In genomic region chr2:230913406-230913805, GRCh38 we compare ENCODE assay signal across 8 cellular contexts. TPM values are rescaled to one million over a fixed set of nuclear protein-coding genes. Genes with fewer than 3 reads are reported as not detected.
A peak's percentile ranks its signal among the peaks of the same experiment; 100 is the strongest.
DNase-seq lines count a peak whose midpoint lies in the region; ATAC-seq, FAIRE-seq and TF ChIP-seq lines count a peak whose summit lies in the region.

No MANE protein-coding gene starts in this region.

- no peak overlapping the region for H3K9ac ChIP-seq in HepG2 (ENCODE audit: insufficient read depth, low read depth, low read length)

- H3K27me3 ChIP-seq in HepG2 (ENCODE audit: control insufficient read depth in 1 of 2, insufficient read depth in 2 of 2, low read length in 2 of 2) = peaks cover 8 to 45% of the 10 kb centered on the region in 2 experiments; a peak in 4 of 5 replicates

- H3K9me3 ChIP-seq in HepG2 (ENCODE audit: low read length) = no peaks in the 10 kb centered on the region

- H3K36me3 ChIP-seq in HepG2 (replicated peaks in 1 of 2; ENCODE audit: control insufficient read depth in 1 of 2, insufficient read depth in 2 of 2, low read length in 2 of 2) = no peaks in the 10 kb centered on the region

- no peaks in the 10 kb centered on the region for H4K20me1 ChIP-seq in HepG2 (ENCODE audit: insufficient read depth, low read length)

- no peak overlapping the region for H3K4me3 ChIP-seq in HepG2 (replicated peaks in 1 of 3; ENCODE audit: insufficient read depth in 1 of 3, low read depth in 2 of 3, low read length in 3 of 3)

- TF ChIP-seq RAD21 in HepG2 (CRISPR knock-in tag; IDR thresholded peaks at IDR 0.05) = no peak

- in situ Hi-C loops in HepG2 (cut with HindIII; ENCODE audit: extremely low pct_ligation_motif_present, low pct_unique_long_range_greater_than_20kb) = no loop called here

- 88% methylated on average over 2 of the region's 2 CpGs for WGBS in HepG2 (ENCODE audit: low lambda C conversion rate)

- no peak for FAIRE-seq in HepG2 (lab: Jason Lieb, UNC)

- ATAC-seq in HG02642 (IDR thresholded peaks at IDR 0.05; ENCODE audit: poor library complexity, unreplicated experiment) (peak; percentile 51), HepG2 (peak; percentile 67), HG03378 (IDR thresholded peaks at IDR 0.05; ENCODE audit: unreplicated experiment) (no peak)

- H3K79me2 ChIP-seq in HepG2 (ENCODE audit: insufficient read depth, low read length) = no peaks in the 10 kb centered on the region

- no TSS peak for BruUV-seq in HepG2 (replicated peaks; lab: Mats Ljungman, UMichigan)

- H3K4me1 ChIP-seq in HepG2 (ENCODE audit: insufficient read depth, low read length) = peaks cover 3% of the 10 kb centered on the region; the same call in 1 of the 2 replicates

- intact Hi-C loops in HepG2 (cut with micrococcal nuclease; ENCODE audit: unreplicated experiment) = no loop called here

- peak; percentile 50 for TF ChIP-seq CTCF in HepG2 (CRISPR knock-in tag; IDR thresholded peaks at IDR 0.05)

- no peak for TF ChIP-seq POLR2A in HepG2 (IDR thresholded peaks at IDR 0.05; ENCODE audit: insufficient read depth in 1 of 2, low read depth in 2 of 2, low read length in 2 of 2)

- CTCF ChIA-PET in HepG2 (lab: Yijun Ruan, JAX; ENCODE audit: low intra/inter-chr PET ratio, low total read pairs) = interaction anchor here (1.4 to 1.5 kb wide), 2 partner anchors 12 to 66 kb away, joined by 5 to 7 read pairs; no protein-coding TSS in a partner anchor

- POLR2A ChIA-PET in HepG2 (lab: Yijun Ruan, JAX) = no interaction called here

- DNase-seq in DMS 273 treated with DMSO at 0.1 percent for 48 hours (lab: John Stamatoyannopoulos, UW) = peak; percentile 23
- peak; percentile 21 for DNase-seq in activated CD8-positive, alpha-beta memory T cell treated with anti-CD3 and anti-CD28 coated beads, Interleukin-2, amount 50 U/mL, for 4 hours
- peak; percentile 40 for DNase-seq in HepG2 (ENCODE audit: low spot score)
- DNase-seq in dedifferentiated amniotic fluid mesenchymal stem cell (ENCODE audit: extremely low spot score) = no peak
- DNase-seq in putamen (ENCODE audit: low spot score) = no peak
- DNase-seq in DMS79 treated with DMSO at 0.1 percent for 48 hours (lab: John Stamatoyannopoulos, UW) = no peak

- TF ChIP-seq EP300 in HepG2 (IDR thresholded peaks at IDR 0.05; ENCODE audit: low read depth in 2 of 2, low read length in 2 of 2) (no peak), HepG2 (CRISPR knock-in tag; IDR thresholded peaks at IDR 0.05; ENCODE audit: borderline replicate concordance) (no peak)

- no peak overlapping the region for H2AFZ ChIP-seq in HepG2 (ENCODE audit: low read length)

- H3K4me2 ChIP-seq in HepG2 (ENCODE audit: low read depth, low read length) = no peak overlapping the region

- no peak overlapping the region for H3K27ac ChIP-seq in HepG2 (ENCODE audit: extremely low read length, insufficient read depth, low read length)

TF ChIP-seq in HepG2, 621 proteins besides CTCF, POLR2A, EP300 and RAD21:
- peak; percentile 52 for TF ChIP-seq STAG1 (CRISPR knock-in tag; IDR thresholded peaks at IDR 0.05)
- no peak for TF ChIP-seq MAFF (IDR thresholded peaks at IDR 0.05; ENCODE audit: low read depth, low read length)
- no peak for TF ChIP-seq SKI (IDR thresholded peaks at IDR 0.05; ENCODE audit: partially characterized antibody)
- no peak for TF ChIP-seq SAFB2 (CRISPR knock-in tag; IDR thresholded peaks at IDR 0.05; ENCODE audit: borderline replicate concordance, low read depth)
TF ChIP-seq in HepG2: peak in this region for 1.

RNA-seq across cellular contexts. Expression of gene GPR55, which starts 11.6 kb away (rescaled TPM):
- total RNA-seq in HepG2 (2016; rRNA removed; fragmentation: Illumina TruSeq; extraction: Trizol) = not detected in 2 replicates
- not detected in 2 replicates for total RNA-seq in HepG2 (2016; cell fraction: cytosol; rRNA removed; fragmentation: Illumina TruSeq; extraction: Trizol; ENCODE audit: low read depth)
- 0.04 TPM in 1 of 2 replicates, not detected in the other for total RNA-seq in HepG2 (2016; cell fraction: insoluble cytoplasmic fraction; rRNA removed; fragmentation: Illumina TruSeq; extraction: Trizol)
- not detected in 2 replicates for total RNA-seq in HepG2 (2016; cell fraction: membrane; rRNA removed; fragmentation: Illumina TruSeq; extraction: Trizol)
- total RNA-seq in HepG2 (2016; cell fraction: nucleus; rRNA removed; fragmentation: Illumina TruSeq; extraction: Trizol) = not detected in 2 replicates
- not detected in 2 replicates for polyA plus RNA-seq in HepG2 (2011; rRNA removed)
- 0.04 TPM in 1 of 2 replicates, not detected in the other for polyA plus RNA-seq in HepG2 (2011; cell fraction: cytosol; rRNA removed)
- 0.05 and 0.06 TPM in 2 replicates for polyA plus RNA-seq in HepG2 (2011; cell fraction: nucleus; rRNA removed)
- not detected in 2 replicates for polyA plus RNA-seq in HepG2 (2012)
- polyA plus RNA-seq in HepG2 (2016; cell fraction: cytosol; fragmentation: Illumina TruSeq; extraction: Trizol; ENCODE audit: low read depth) = not detected in 2 replicates
- not detected in 2 replicates for polyA plus RNA-seq in HepG2 (2016; cell fraction: insoluble cytoplasmic fraction; fragmentation: Illumina TruSeq; extraction: Trizol; ENCODE audit: low read depth)
- polyA plus RNA-seq in HepG2 (2016; cell fraction: membrane; fragmentation: Illumina TruSeq; extraction: Trizol; ENCODE audit: low read depth) = not detected in 2 replicates
- polyA plus RNA-seq in HepG2 (2016; cell fraction: nucleus; fragmentation: Illumina TruSeq; extraction: Trizol; ENCODE audit: insufficient read depth, low read depth) = 0.18 TPM in 1 of 2 replicates, not detected in the other
- 0.09 and 0.14 TPM in 2 replicates for polyA minus RNA-seq in HepG2 (2011; rRNA and poly(A)+ RNA removed; ENCODE audit: low replicate concordance)
- not detected in 2 replicates for polyA minus RNA-seq in HepG2 (2011; cell fraction: cytosol; rRNA and poly(A)+ RNA removed)
- polyA minus RNA-seq in HepG2 (2011; cell fraction: nucleus; rRNA and poly(A)+ RNA removed) = not detected in 2 replicates

RNA-seq across cellular contexts. Expression of gene ITM2C, which starts 48.7 kb away (rescaled TPM):
- 40.7 and 70.5 TPM in 2 replicates for total RNA-seq in HepG2 (2016; rRNA removed; fragmentation: Illumina TruSeq; extraction: Trizol)
- total RNA-seq in HepG2 (2016; cell fraction: cytosol; rRNA removed; fragmentation: Illumina TruSeq; extraction: Trizol; ENCODE audit: low read depth) = 13.6 and 14.1 TPM in 2 replicates
- 40.7 and 74.0 TPM in 2 replicates for total RNA-seq in HepG2 (2016; cell fraction: insoluble cytoplasmic fraction; rRNA removed; fragmentation: Illumina TruSeq; extraction: Trizol)
- total RNA-seq in HepG2 (2016; cell fraction: membrane; rRNA removed; fragmentation: Illumina TruSeq; extraction: Trizol) = 30.7 and 33.5 TPM in 2 replicates
- total RNA-seq in HepG2 (2016; cell fraction: nucleus; rRNA removed; fragmentation: Illumina TruSeq; extraction: Trizol) = 49.2 and 56.2 TPM in 2 replicates
- polyA plus RNA-seq in HepG2 (2011; rRNA removed) = 270 and 321 TPM in 2 replicates
- polyA plus RNA-seq in HepG2 (2011; cell fraction: cytosol; rRNA removed) = 356 TPM in 2 replicates
- 111 and 119 TPM in 2 replicates for polyA plus RNA-seq in HepG2 (2011; cell fraction: nucleus; rRNA removed)
- polyA plus RNA-seq in HepG2 (2012) = 124 and 196 TPM in 2 replicates
- polyA plus RNA-seq in HepG2 (2016; cell fraction: cytosol; fragmentation: Illumina TruSeq; extraction: Trizol; ENCODE audit: low read depth) = 18.9 and 24.2 TPM in 2 replicates
- polyA plus RNA-seq in HepG2 (2016; cell fraction: insoluble cytoplasmic fraction; fragmentation: Illumina TruSeq; extraction: Trizol; ENCODE audit: low read depth) = 53.1 and 56.4 TPM in 2 replicates
- polyA plus RNA-seq in HepG2 (2016; cell fraction: membrane; fragmentation: Illumina TruSeq; extraction: Trizol; ENCODE audit: low read depth) = 32.9 and 35.3 TPM in 2 replicates
- 111 and 121 TPM in 2 replicates for polyA plus RNA-seq in HepG2 (2016; cell fraction: nucleus; fragmentation: Illumina TruSeq; extraction: Trizol; ENCODE audit: insufficient read depth, low read depth)
- 108 and 408 TPM in 2 replicates for polyA minus RNA-seq in HepG2 (2011; rRNA and poly(A)+ RNA removed; ENCODE audit: low replicate concordance)
- 84.7 and 140 TPM in 2 replicates for polyA minus RNA-seq in HepG2 (2011; cell fraction: cytosol; rRNA and poly(A)+ RNA removed)
- 20.1 and 24.2 TPM in 2 replicates for polyA minus RNA-seq in HepG2 (2011; cell fraction: nucleus; rRNA and poly(A)+ RNA removed)

Comparison
In these comparisons a context has a peak if more than half of its experiments do, and no peak if none do; other contexts are left out.
1. DNase-seq: peak in DMS 273 treated with DMSO at 0.1 percent for 48 hours (single experiment), activated CD8-positive, alpha-beta memory T cell treated with anti-CD3 and anti-CD28 coated beads, Interleukin-2, amount 50 U/mL, for 4 hours (single experiment) and HepG2 (single experiment); none in dedifferentiated amniotic fluid mesenchymal stem cell (single experiment), putamen (single experiment) and DMS79 treated with DMSO at 0.1 percent for 48 hours (single experiment).